20 cellular contexts compared by ENCODE assay signal in genomic region chr9:5531251-5531972, GRCh38. TPM values are rescaled to one million over a fixed set of nuclear protein-coding genes. Genes with fewer than 3 reads are reported as not detected.
DNase-seq lines count a peak whose midpoint lies in the region; ATAC-seq and TF ChIP-seq lines count a peak whose summit lies in the region.
"Had no signal": no experiment of that assay in that cellular context is flagged by ENCODE, and none has a peak within 500 bp of the region (broad histone marks: within the 10 kb centered on the region; RNA-seq: fewer than 3 reads in every experiment).

No MANE protein-coding gene starts in this region.

- H3K27ac ChIP-seq in CD8-positive, alpha-beta T cell (ENCODE audit: low read depth, low read length) = no peak overlapping the region
- H3K27ac ChIP-seq in naive thymus-derived CD4-positive, alpha-beta T cell (ENCODE audit: low read depth, low read length) = peak overlapping the region; percentile 28
- H3K27ac ChIP-seq: coronary artery, left ventricle myocardium inferior, psoas muscle, testis had no signal

- H3K4me1 Mint-ChIP-seq in CD8-positive, alpha-beta T cell (ENCODE audit: low read depth) = peaks cover 35% of the 10 kb centered on the region
- peaks cover 65% of the 10 kb centered on the region for H3K4me1 Mint-ChIP-seq in activated B cell treated with CpG ODN at 0.5 μM for 24 hours
- peaks cover 20 to 52% (median 42%) of the 10 kb centered on the region in 7 donors for H3K4me1 Mint-ChIP-seq in naive thymus-derived CD4-positive, alpha-beta T cell

- POLR2A ChIA-PET in CD8-positive, alpha-beta T cell (lab: Charles Lee) = interaction anchor here (0.9 to 1.1 kb wide), 2 partner anchors 56 to 81 kb away, joined by 3 read pairs; partner anchors contain the start of gene CD274
- POLR2A ChIA-PET in activated B cell treated with CpG ODN at 0.5 μM for 24 hours (lab: Charles Lee) = interaction anchor here (0.6 to 3.5 kb wide), 14 partner anchors 13 to 785 kb away, joined by 3 to 32 read pairs (median 10); partner anchors contain the start of genes CD274, PDCD1LG2, PLGRKT and RIC1
- POLR2A ChIA-PET in naive thymus-derived CD4-positive, alpha-beta T cell (lab: Charles Lee) = interaction anchor here (0.7 to 1.1 kb wide), 2 partner anchors 13 to 82 kb away, joined by 6 to 7 read pairs; partner anchors contain the start of gene CD274

- H3K36me3 ChIP-seq in CD8-positive, alpha-beta T cell (ENCODE audit: insufficient read depth, low read length) = no peaks in the 10 kb centered on the region
- no peaks in the 10 kb centered on the region for H3K36me3 ChIP-seq in naive thymus-derived CD4-positive, alpha-beta T cell (ENCODE audit: control insufficient read depth in 2 of 3, insufficient read depth in 3 of 3, low read length in 3 of 3)

- no peaks in the 10 kb centered on the region for H3K27me3 ChIP-seq in CD8-positive, alpha-beta T cell (ENCODE audit: insufficient read depth, low read length)
- H3K27me3 ChIP-seq in naive thymus-derived CD4-positive, alpha-beta T cell (ENCODE audit: control insufficient read depth in 2 of 2, insufficient read depth in 2 of 2, low read length in 2 of 2) = no peaks in the 10 kb centered on the region
- H3K27me3 ChIP-seq: testis had no signal

- DNase-seq in CD8-positive, alpha-beta T cell = no peak
- no peak for DNase-seq in activated B cell treated with CpG ODN at 0.5 μM for 24 hours
- DNase-seq in naive thymus-derived CD4-positive, alpha-beta T cell = peak in 5 of 9 donors; percentile 4 to 39 (median 28)
- DNase-seq in NCI-H128 (lab: John Stamatoyannopoulos, UW; ENCODE audit: unreplicated experiment) = no peak
- DNase-seq: activated CD4-positive, CD25-positive, alpha-beta regulatory T cell; activated T-cell treated with anti-CD3 and anti-CD28 coated beads, Interleukin-2, amount 50 U/mL, for 1 hour; anterior cingulate cortex; KBM-7; left ventricle myocardium inferior; NCI-H1417; NCI-H226; OCI-M1; psoas muscle; stimulated activated CD4-positive, alpha-beta T cell treated with anti-CD3 and anti-CD28 coated beads, Interleukin-15, amount 100 ng/mL, for 24 hours; testis had no signal

- H3K4me3 ChIP-seq in CD8-positive, alpha-beta T cell (ENCODE audit: low read depth, low read length) = no peak overlapping the region
- no peak overlapping the region for H3K4me3 ChIP-seq in naive thymus-derived CD4-positive, alpha-beta T cell (ENCODE audit: low read length)
- H3K4me3 ChIP-seq: coronary artery, left ventricle myocardium inferior, psoas muscle, testis had no signal

- no peaks in the 10 kb centered on the region for H3K9me3 ChIP-seq in CD8-positive, alpha-beta T cell (ENCODE audit: low read length)
- no peaks in the 10 kb centered on the region for H3K9me3 ChIP-seq in naive thymus-derived CD4-positive, alpha-beta T cell (ENCODE audit: control insufficient read depth in 2 of 3, low read length in 3 of 3)
- H3K9me3 ChIP-seq: left ventricle myocardium inferior, psoas muscle, testis had no signal

- no peaks in the 10 kb centered on the region for H3K36me3 Mint-ChIP-seq in CD8-positive, alpha-beta T cell
- H3K36me3 Mint-ChIP-seq in activated B cell treated with CpG ODN at 0.5 μM for 24 hours (ENCODE audit: low read depth) = no peaks in the 10 kb centered on the region
- peaks cover 0 to 58% (median 0%) of the 10 kb centered on the region in 5 donors for H3K36me3 Mint-ChIP-seq in naive thymus-derived CD4-positive, alpha-beta T cell

- CTCF ChIA-PET in CD8-positive, alpha-beta T cell (lab: Charles Lee) = interaction anchor here (0.7 to 1.4 kb wide), 3 partner anchors 56 to 81 kb away, joined by 3 to 4 read pairs (median 3); partner anchors contain the start of gene CD274
- CTCF ChIA-PET in activated B cell treated with CpG ODN at 0.5 μM for 24 hours (lab: Charles Lee) = interaction anchor here (1.3 to 2.3 kb wide), 4 partner anchors 59 to 93 kb away, joined by 3 to 9 read pairs (median 4); partner anchors contain the start of genes CD274 and PLGRKT
- CTCF ChIA-PET in naive thymus-derived CD4-positive, alpha-beta T cell (lab: Charles Lee) = interaction anchor here (1.3 to 1.7 kb wide), 2 partner anchors 15 to 51 kb away, joined by 4 to 5 read pairs; no protein-coding TSS in a partner anchor

- peak; percentile 82 for ATAC-seq in CD8-positive, alpha-beta T cell
- peak; percentile 38 for ATAC-seq in HG02610 (IDR thresholded peaks at IDR 0.05; ENCODE audit: unreplicated experiment)
- peak; percentile 69 for ATAC-seq in activated B cell treated with CpG ODN at 0.5 μM for 24 hours (ENCODE audit: low read depth)
- ATAC-seq in naive thymus-derived CD4-positive, alpha-beta T cell = peak; percentile 94
- no peak for ATAC-seq in GM21381 (IDR thresholded peaks at IDR 0.05; ENCODE audit: unreplicated experiment)
- ATAC-seq in HG03039 (IDR thresholded peaks at IDR 0.05; ENCODE audit: unreplicated experiment) = no peak
- ATAC-seq: psoas muscle, SK-N-SH treated with all-trans-retinoic acid at 6 μM for 48 hours had no signal

- intact Hi-C loops in CD8-positive, alpha-beta T cell (cut with DNase I, micrococcal nuclease) = no loop called here
- intact Hi-C loops in activated B cell treated with CpG ODN at 0.5 μM for 24 hours (cut with micrococcal nuclease) = loop anchor here (1.0 to 5.0 kb wide), 2 partner anchors 52 to 79 kb away; partner anchors contain the start of gene CD274
- intact Hi-C loops in naive thymus-derived CD4-positive, alpha-beta T cell (cut with micrococcal nuclease) = loop anchor here (1.0 to 5.0 kb wide), 7 partner anchors 19 to 56 kb away; partner anchors contain the start of gene PDCD1LG2 (in 2 of the 2)

- no peak for TF ChIP-seq CTCF in CD8-positive, alpha-beta T cell (IDR thresholded peaks at IDR 0.05)
- TF ChIP-seq CTCF in activated B cell treated with CpG ODN at 0.5 μM for 24 hours (IDR thresholded peaks at IDR 0.05) = no peak

- H3K27ac Mint-ChIP-seq in CD8-positive, alpha-beta T cell = peak overlapping the region; percentile 76
- H3K27ac Mint-ChIP-seq in activated B cell treated with CpG ODN at 0.5 μM for 24 hours = peak overlapping the region; percentile 67
- H3K27ac Mint-ChIP-seq in naive thymus-derived CD4-positive, alpha-beta T cell = peak overlapping the region; percentile 53 to 78 (median 72)

- peaks cover 25% of the 10 kb centered on the region for H3K4me1 ChIP-seq in CD8-positive, alpha-beta T cell (ENCODE audit: insufficient read depth, low read length)
- H3K4me1 ChIP-seq in naive thymus-derived CD4-positive, alpha-beta T cell (ENCODE audit: control insufficient read depth in 2 of 2, insufficient read depth in 2 of 2, low read length in 2 of 2) = peaks cover 19 to 32% of the 10 kb centered on the region in 2 donors
- H3K4me1 ChIP-seq: testis had no signal

- no peaks in the 10 kb centered on the region for H3K27me3 Mint-ChIP-seq in CD8-positive, alpha-beta T cell (ENCODE audit: low read depth)
- H3K27me3 Mint-ChIP-seq in activated B cell treated with CpG ODN at 0.5 μM for 24 hours = no peaks in the 10 kb centered on the region
- no peaks in the 10 kb centered on the region for H3K27me3 Mint-ChIP-seq in naive thymus-derived CD4-positive, alpha-beta T cell

- no peak overlapping the region for H3K4me3 Mint-ChIP-seq in CD8-positive, alpha-beta T cell
- H3K4me3 Mint-ChIP-seq in activated B cell treated with CpG ODN at 0.5 μM for 24 hours = peak overlapping the region; percentile 64
- peak overlapping the region in 9 of 10 donors; percentile 4 to 57 (median 37) for H3K4me3 Mint-ChIP-seq in naive thymus-derived CD4-positive, alpha-beta T cell

- no peaks in the 10 kb centered on the region for H3K9me3 Mint-ChIP-seq in CD8-positive, alpha-beta T cell
- H3K9me3 Mint-ChIP-seq in activated B cell treated with CpG ODN at 0.5 μM for 24 hours = no peaks in the 10 kb centered on the region
- H3K9me3 Mint-ChIP-seq in naive thymus-derived CD4-positive, alpha-beta T cell = no peaks in the 10 kb centered on the region

RNA-seq across cellular contexts. Expression of gene PDCD1LG2, which starts 21.1 kb away (rescaled TPM):
- total RNA-seq in CD8-positive, alpha-beta T cell = not detected
- total RNA-seq in activated B cell treated with CpG ODN at 0.5 μM for 24 hours = 2.1 and 2.8 TPM in 2 replicates
- 1 to 10 TPM in 1 of 5 experiments, under 1 TPM in 4; 0.16 to 7.4 (median 0.32) TPM for total RNA-seq in naive thymus-derived CD4-positive, alpha-beta T cell
- not detected for polyA plus RNA-seq in naive thymus-derived CD4-positive, alpha-beta T cell

Comparison
In these comparisons a context has a peak if more than half of its experiments do, and no peak if none do; other contexts are left out.
1. ATAC-seq: peak in CD8-positive, alpha-beta T cell (single experiment), HG02610 (single experiment), activated B cell treated with CpG ODN at 0.5 μM for 24 hours (single experiment) and naive thymus-derived CD4-positive, alpha-beta T cell (single experiment); none in GM21381 (single experiment) and HG03039 (single experiment).
2. DNase-seq: peak in naive thymus-derived CD4-positive, alpha-beta T cell (5 of 9); none in CD8-positive, alpha-beta T cell (0 of 7), activated B cell treated with CpG ODN at 0.5 μM for 24 hours (single experiment) and NCI-H128 (single experiment).
3. intact Hi-C loops: an anchor here in activated B cell treated with CpG ODN at 0.5 μM for 24 hours (1.0 to 5.0 kb wide) and naive thymus-derived CD4-positive, alpha-beta T cell (1.0 to 5.0 kb wide); none called in CD8-positive, alpha-beta T cell.
4. Peak in every context shown above with its lines, with median percentiles within 50 percentile points of each other: H3K27ac Mint-ChIP-seq.